17 cellular contexts compared by ENCODE assay signal in the genomic region with DNA sequence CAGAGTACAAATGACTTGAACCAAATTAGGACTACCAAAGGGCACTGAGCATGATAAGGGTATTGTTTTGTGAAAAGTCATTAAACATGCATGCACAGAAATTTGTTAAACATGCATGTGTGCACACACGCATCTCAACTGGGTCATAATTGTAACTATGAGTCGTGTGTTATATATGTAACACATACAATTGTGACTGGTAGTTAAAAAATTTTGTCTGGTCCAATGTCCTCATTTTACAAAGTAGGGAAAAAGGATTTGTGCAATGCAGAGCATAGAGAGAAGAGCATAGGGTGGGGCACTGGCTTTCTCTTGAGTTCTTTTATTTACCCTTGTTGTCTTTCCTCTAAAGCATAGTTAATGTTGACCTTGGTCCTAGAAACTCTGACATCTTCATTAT. TPM values are rescaled to one million over a fixed set of nuclear protein-coding genes. Genes with fewer than 3 reads are reported as not detected.
DNase-seq lines count a peak whose midpoint lies in the region; ATAC-seq, FAIRE-seq and TF ChIP-seq lines count a peak whose summit lies in the region.
"Had no signal": no experiment of that assay in that cellular context is flagged by ENCODE, and none has a peak within 500 bp of the region (broad histone marks: within the 10 kb centered on the region; RNA-seq: fewer than 3 reads in every experiment).

No MANE protein-coding gene starts in this region.

- no peaks in the 10 kb centered on the region for H3K27me3 ChIP-seq in HepG2 (ENCODE audit: control insufficient read depth in 1 of 2, insufficient read depth in 2 of 2, low read length in 2 of 2)
- H3K27me3 ChIP-seq: BLaER1 treated with 17β-estradiol and CSF1 and Interleukin-3, amounts not matched to agents 10 nM and 100 nM had no signal

- no peak for TF ChIP-seq CTCF in choroid plexus epithelial cell (conservative IDR thresholded peaks at IDR 0.05; ENCODE audit: low read depth, low read length)
- TF ChIP-seq CTCF in HepG2 (CRISPR knock-in tag; IDR thresholded peaks at IDR 0.05), result no peak

- peak; percentile 34 for ATAC-seq in HepG2

- DNase-seq in EH (ENCODE audit: low read depth) (peak; percentile 55), NCI-H226 (peak; percentile 32), choroid plexus epithelial cell (ENCODE audit: low read depth) (peak; percentile 9), HepG2 (ENCODE audit: low spot score) (no peak), NCI-H1105 treated with DMSO at 0.1 percent for 48 hours (lab: John Stamatoyannopoulos, UW) (no peak), SK-N-DZ (ENCODE audit: low spot score) (no peak)
- no peak for DNase-seq in stimulated activated CD8-positive, alpha-beta memory T cell treated with anti-CD3 and anti-CD28 coated beads, Interleukin-4, amount 100 ng/mL, for 48 hours
- DNase-seq: CD8-positive, alpha-beta memory T cell; DMS79; GDM1; H7; NCI-H187 treated with DMSO at 0.1 percent for 48 hours; NCI-H2227 treated with DMSO at 0.1 percent for 48 hours; NCI-H524; NCI-H82 had no signal

- 36% methylated on average over 2 of the region's 2 CpGs for WGBS in HepG2 (ENCODE audit: low lambda C conversion rate)

- BruUV-seq in HepG2 (replicated peaks; lab: Mats Ljungman, UMichigan), result no TSS peak

- H3K27ac ChIP-seq in HepG2 (ENCODE audit: extremely low read length, insufficient read depth, low read length), result no peak overlapping the region
- H3K27ac ChIP-seq: BLaER1 treated with 17β-estradiol and CSF1 and Interleukin-3, amounts not matched to agents 10 nM and 100 nM had no signal

- H3K4me1 ChIP-seq in HepG2 (ENCODE audit: insufficient read depth, low read length), result peaks cover 51% of the 10 kb centered on the region

- intact Hi-C loops in HepG2 (cut with micrococcal nuclease; ENCODE audit: unreplicated experiment), result loop anchor here (10.0 kb wide), 1 partner anchor 61 kb away; no protein-coding TSS in a partner anchor

- CTCF ChIA-PET in HepG2 (lab: Yijun Ruan, JAX; ENCODE audit: low intra/inter-chr PET ratio, low total read pairs), result no interaction called here

- POLR2A ChIA-PET in HepG2 (lab: Yijun Ruan, JAX), result interaction anchor here (1.0 to 1.5 kb wide), 2 partner anchors 9 kb away, joined by 3 to 6 read pairs; no protein-coding TSS in a partner anchor

- TF ChIP-seq POLR2A in HepG2 (IDR thresholded peaks at IDR 0.05; ENCODE audit: insufficient read depth in 1 of 2, low read depth in 2 of 2, low read length in 2 of 2), result no peak

- H3K4me3 ChIP-seq in choroid plexus epithelial cell (ENCODE audit: low read depth, low read length), result no peak overlapping the region
- no peak overlapping the region for H3K4me3 ChIP-seq in HepG2 (replicated peaks in 1 of 3; ENCODE audit: insufficient read depth in 1 of 3, low read depth in 2 of 3, low read length in 3 of 3)
- H3K4me3 ChIP-seq: BLaER1 treated with 17β-estradiol and CSF1 and Interleukin-3, amounts not matched to agents 10 nM and 100 nM had no signal

- H2AFZ ChIP-seq in HepG2 (ENCODE audit: low read length), result no peak overlapping the region

- peaks cover 5% of the 10 kb centered on the region for H3K79me2 ChIP-seq in HepG2 (ENCODE audit: insufficient read depth, low read length)

- in situ Hi-C loops in HepG2 (cut with HindIII; ENCODE audit: extremely low pct_ligation_motif_present, low pct_unique_long_range_greater_than_20kb), result no loop called here

- H4K20me1 ChIP-seq in HepG2 (ENCODE audit: insufficient read depth, low read length), result no peaks in the 10 kb centered on the region
- H4K20me1 ChIP-seq: BLaER1 treated with 17β-estradiol and CSF1 and Interleukin-3, amounts not matched to agents 10 nM and 100 nM had no signal

- H3K4me2 ChIP-seq in HepG2 (ENCODE audit: low read depth, low read length), result peak overlapping the region; percentile 59
- H3K4me2 ChIP-seq: BLaER1 treated with 17β-estradiol and CSF1 and Interleukin-3, amounts not matched to agents 10 nM and 100 nM had no signal

- no peak for FAIRE-seq in HepG2 (lab: Jason Lieb, UNC)
- FAIRE-seq: HTR-8/SVneo had no signal

- TF ChIP-seq RAD21 in HepG2 (CRISPR knock-in tag; IDR thresholded peaks at IDR 0.05), result no peak

- TF ChIP-seq EP300 in HepG2 (IDR thresholded peaks at IDR 0.05; ENCODE audit: low read depth in 2 of 2, low read length in 2 of 2) (no peak), HepG2 (CRISPR knock-in tag; IDR thresholded peaks at IDR 0.05; ENCODE audit: borderline replicate concordance) (no peak)

- no peaks in the 10 kb centered on the region for H3K9me3 ChIP-seq in HepG2 (ENCODE audit: low read length)
- H3K9me3 ChIP-seq: BLaER1 treated with 17β-estradiol and CSF1 and Interleukin-3, amounts not matched to agents 10 nM and 100 nM had no signal

- 0 out of 5 replicates have a peak, but pooled peaks cover 0 to 2% of the 10 kb centered on the region in 2 experiments for H3K36me3 ChIP-seq in HepG2 (replicated peaks in 1 of 2; ENCODE audit: control insufficient read depth in 1 of 2, insufficient read depth in 2 of 2, low read length in 2 of 2)
- H3K36me3 ChIP-seq: BLaER1 treated with 17β-estradiol and CSF1 and Interleukin-3, amounts not matched to agents 10 nM and 100 nM had no signal

- H3K9ac ChIP-seq in HepG2 (ENCODE audit: insufficient read depth, low read depth, low read length), result no peak overlapping the region
- H3K9ac ChIP-seq: BLaER1 treated with 17β-estradiol and CSF1 and Interleukin-3, amounts not matched to agents 10 nM and 100 nM had no signal

TF ChIP-seq in HepG2, 621 proteins besides CTCF, POLR2A, EP300 and RAD21 (continues in another document):
- TF ChIP-seq GATAD2A (CRISPR knock-in tag; IDR thresholded peaks at IDR 0.05) (0 out of 2 replicates have a peak, but pooled peaks have one; percentile 1), NONO (IDR thresholded peaks at IDR 0.05) (no peak), NONO (CRISPR knock-in tag; conservative IDR thresholded peaks at IDR 0.05) (peak; percentile 6; the same call in 1 of the 2 replicates), MXD4 (CRISPR knock-in tag; IDR thresholded peaks at IDR 0.05) (no peak), ERF (CRISPR knock-in tag; IDR thresholded peaks at IDR 0.05) (0 out of 2 replicates have a peak, but pooled peaks have one; percentile 1), ZBTB38 (CRISPR knock-in tag; IDR thresholded peaks at IDR 0.05) (no peak)

RNA-seq across cellular contexts. Expression of gene IGFBPL1, which starts 19.3 kb away (rescaled TPM):
- total RNA-seq in HepG2 (2016; rRNA removed; fragmentation: Illumina TruSeq; extraction: Trizol), result 0.24 and 0.44 TPM in 2 replicates
- total RNA-seq in HepG2 (2016; cell fraction: cytosol; rRNA removed; fragmentation: Illumina TruSeq; extraction: Trizol; ENCODE audit: low read depth), result not detected in 2 replicates
- 0.24 TPM in 1 of 2 replicates, not detected in the other for total RNA-seq in HepG2 (2016; cell fraction: insoluble cytoplasmic fraction; rRNA removed; fragmentation: Illumina TruSeq; extraction: Trizol)
- total RNA-seq in HepG2 (2016; cell fraction: membrane; rRNA removed; fragmentation: Illumina TruSeq; extraction: Trizol), result not detected in 2 replicates
- not detected in 2 replicates for total RNA-seq in HepG2 (2016; cell fraction: nucleus; rRNA removed; fragmentation: Illumina TruSeq; extraction: Trizol)
- polyA plus RNA-seq in HepG2 (2011; rRNA removed), result 0.07 TPM in 1 of 2 replicates, not detected in the other
- 0.12 TPM in 1 of 2 replicates, not detected in the other for polyA plus RNA-seq in HepG2 (2011; cell fraction: cytosol; rRNA removed)
- not detected in 2 replicates for polyA plus RNA-seq in HepG2 (2011; cell fraction: nucleus; rRNA removed)
- not detected in 2 replicates for polyA plus RNA-seq in HepG2 (2012)
- not detected in 2 replicates for polyA plus RNA-seq in HepG2 (2016; cell fraction: cytosol; fragmentation: Illumina TruSeq; extraction: Trizol; ENCODE audit: low read depth)
- not detected in 2 replicates for polyA plus RNA-seq in HepG2 (2016; cell fraction: insoluble cytoplasmic fraction; fragmentation: Illumina TruSeq; extraction: Trizol; ENCODE audit: low read depth)
- polyA plus RNA-seq in HepG2 (2016; cell fraction: membrane; fragmentation: Illumina TruSeq; extraction: Trizol; ENCODE audit: low read depth), result not detected in 2 replicates
- polyA plus RNA-seq in HepG2 (2016; cell fraction: nucleus; fragmentation: Illumina TruSeq; extraction: Trizol; ENCODE audit: insufficient read depth, low read depth), result not detected in 2 replicates
- polyA minus RNA-seq in HepG2 (2011; rRNA and poly(A)+ RNA removed; ENCODE audit: low replicate concordance), result not detected in 2 replicates
- polyA minus RNA-seq in HepG2 (2011; cell fraction: cytosol; rRNA and poly(A)+ RNA removed), result not detected in 2 replicates
- polyA minus RNA-seq in HepG2 (2011; cell fraction: nucleus; rRNA and poly(A)+ RNA removed), result not detected in 2 replicates
- 247 and 312 TPM in 2 replicates for polyA plus RNA-seq in SK-N-DZ (2014; cell fraction: cytosol; rRNA removed)
- 83.4 and 98.5 TPM in 2 replicates for polyA plus RNA-seq in SK-N-DZ (2014; cell fraction: nucleus; rRNA removed)
- total RNA-seq: CD8-positive, alpha-beta memory T cell had no signal
- polyA plus RNA-seq: CD8-positive, alpha-beta memory T cell had no signal

RNA-seq across cellular contexts. Expression of gene ALDH1B1, which starts 51.1 kb away (rescaled TPM):
- 125 and 159 TPM in 2 replicates for total RNA-seq in HepG2 (2016; rRNA removed; fragmentation: Illumina TruSeq; extraction: Trizol)
- 11.5 TPM in 2 replicates for total RNA-seq in HepG2 (2016; cell fraction: cytosol; rRNA removed; fragmentation: Illumina TruSeq; extraction: Trizol; ENCODE audit: low read depth)
- total RNA-seq in HepG2 (2016; cell fraction: insoluble cytoplasmic fraction; rRNA removed; fragmentation: Illumina TruSeq; extraction: Trizol), result 126 and 146 TPM in 2 replicates
- total RNA-seq in HepG2 (2016; cell fraction: membrane; rRNA removed; fragmentation: Illumina TruSeq; extraction: Trizol), result 48.8 and 50.7 TPM in 2 replicates
- 50.9 and 56.2 TPM in 2 replicates for total RNA-seq in HepG2 (2016; cell fraction: nucleus; rRNA removed; fragmentation: Illumina TruSeq; extraction: Trizol)
- 45.1 and 49.5 TPM in 2 replicates for polyA plus RNA-seq in HepG2 (2011; rRNA removed)
- 39.2 and 42.4 TPM in 2 replicates for polyA plus RNA-seq in HepG2 (2011; cell fraction: cytosol; rRNA removed)
- 15.7 and 19.6 TPM in 2 replicates for polyA plus RNA-seq in HepG2 (2011; cell fraction: nucleus; rRNA removed)
- polyA plus RNA-seq in HepG2 (2012), result 51.6 and 52.8 TPM in 2 replicates
- 7.5 and 7.7 TPM in 2 replicates for polyA plus RNA-seq in HepG2 (2016; cell fraction: cytosol; fragmentation: Illumina TruSeq; extraction: Trizol; ENCODE audit: low read depth)
- 131 and 144 TPM in 2 replicates for polyA plus RNA-seq in HepG2 (2016; cell fraction: insoluble cytoplasmic fraction; fragmentation: Illumina TruSeq; extraction: Trizol; ENCODE audit: low read depth)
- 23.3 and 23.6 TPM in 2 replicates for polyA plus RNA-seq in HepG2 (2016; cell fraction: membrane; fragmentation: Illumina TruSeq; extraction: Trizol; ENCODE audit: low read depth)
- polyA plus RNA-seq in HepG2 (2016; cell fraction: nucleus; fragmentation: Illumina TruSeq; extraction: Trizol; ENCODE audit: insufficient read depth, low read depth), result 57.5 and 58.3 TPM in 2 replicates
- polyA minus RNA-seq in HepG2 (2011; rRNA and poly(A)+ RNA removed; ENCODE audit: low replicate concordance), result 58.5 and 119 TPM in 2 replicates
- polyA minus RNA-seq in HepG2 (2011; cell fraction: cytosol; rRNA and poly(A)+ RNA removed), result 51.9 and 56.8 TPM in 2 replicates
- 20.2 and 23.6 TPM in 2 replicates for polyA minus RNA-seq in HepG2 (2011; cell fraction: nucleus; rRNA and poly(A)+ RNA removed)
- polyA plus RNA-seq in SK-N-DZ (2014; cell fraction: cytosol; rRNA removed), result 57.0 and 60.9 TPM in 2 replicates
- polyA plus RNA-seq in SK-N-DZ (2014; cell fraction: nucleus; rRNA removed), result 16.7 and 20.8 TPM in 2 replicates

Comparison
In these comparisons a context has a peak if more than half of its experiments do, and no peak if none do; other contexts are left out.
1. DNase-seq: peak in EH (single experiment), NCI-H226 (single experiment) and choroid plexus epithelial cell (single experiment); none in HepG2 (single experiment), NCI-H1105 treated with DMSO at 0.1 percent for 48 hours (single experiment), stimulated activated CD8-positive, alpha-beta memory T cell treated with anti-CD3 and anti-CD28 coated beads, Interleukin-4, amount 100 ng/mL, for 48 hours (single experiment) and SK-N-DZ (single experiment).